9 cellular contexts compared by ENCODE assay signal in the genomic region with DNA sequence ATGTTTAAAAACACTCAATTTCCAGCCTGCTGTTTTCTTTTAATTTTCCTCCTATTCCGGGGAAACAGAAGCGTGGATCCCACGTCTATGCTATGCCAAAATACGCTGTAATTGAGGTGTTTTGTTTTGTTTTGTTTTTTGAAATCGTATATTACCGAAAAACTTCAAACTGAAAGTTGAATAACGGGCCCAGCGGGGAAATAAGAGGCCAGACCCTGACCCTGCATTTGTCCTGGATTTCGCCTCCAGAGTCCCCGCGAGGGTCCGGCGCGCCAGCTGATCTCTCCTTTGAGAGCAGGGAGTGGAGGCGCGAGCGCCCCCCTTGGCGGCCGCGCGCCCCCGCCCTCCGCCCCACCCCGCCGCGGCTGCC. TPM values are rescaled to one million over a fixed set of nuclear protein-coding genes. Genes with fewer than 3 reads are reported as not detected.
A peak's percentile ranks its signal among the peaks of the same experiment; 100 is the strongest.
DNase-seq lines count a peak whose midpoint lies in the region; ATAC-seq and TF ChIP-seq lines count a peak whose summit lies in the region.
"Had no signal": no experiment of that assay in that cellular context is flagged by ENCODE, and none has a peak within 500 bp of the region (broad histone marks: within the 10 kb centered on the region; RNA-seq: fewer than 3 reads in every experiment).

No MANE protein-coding gene starts in this region.

- H3K4me1 ChIP-seq in lower lobe of right lung (peaks cover 16% of the 10 kb centered on the region), thymus (ENCODE audit: control insufficient read depth, insufficient read depth, low read length) (no peaks in the 10 kb centered on the region)

- H3K4me3 Mint-ChIP-seq in activated CD8-positive, alpha-beta T cell treated with anti-CD3 and anti-CD28 coated beads, Interleukin-2, amount 10 ng/mL, durations not matched to agents 7 days and 5 days = peak overlapping the region; percentile 31
- H3K4me3 Mint-ChIP-seq in activated CD8-positive, alpha-beta T cell treated with anti-CD3 and anti-CD28 coated beads for 36 hours = no peak overlapping the region
- H3K4me3 Mint-ChIP-seq in MCF 10A (ENCODE audit: unreplicated experiment) = peak overlapping the region; percentile 86

- POLR2A ChIA-PET in activated CD8-positive, alpha-beta T cell treated with anti-CD3 and anti-CD28 coated beads, Interleukin-2, amount 10 ng/mL, durations not matched to agents 7 days and 5 days (lab: Charles Lee) = no interaction called here
- POLR2A ChIA-PET in activated CD8-positive, alpha-beta T cell treated with anti-CD3 and anti-CD28 coated beads for 36 hours (lab: Charles Lee) = interaction anchor here (0.6 kb wide), 1 partner anchor 24 kb away, joined by 3 read pairs; no protein-coding TSS in a partner anchor
- POLR2A ChIA-PET in MCF 10A (lab: Yijun Ruan, JAX) = interaction anchor here (0.6 to 3.7 kb wide), 8 partner anchors 19 to 644 kb away, joined by 3 to 21 read pairs (median 3); a partner anchor contains a TSS

- H3K4me1 Mint-ChIP-seq in activated CD8-positive, alpha-beta T cell treated with anti-CD3 and anti-CD28 coated beads, Interleukin-2, amount 10 ng/mL, durations not matched to agents 7 days and 5 days (ENCODE audit: low read depth) = peaks cover 2% of the 10 kb centered on the region
- H3K4me1 Mint-ChIP-seq in activated CD8-positive, alpha-beta T cell treated with anti-CD3 and anti-CD28 coated beads for 36 hours (ENCODE audit: low read depth) = peaks cover 2% of the 10 kb centered on the region
- peaks cover 20% of the 10 kb centered on the region for H3K4me1 Mint-ChIP-seq in MCF 10A (ENCODE audit: insufficient read depth, unreplicated experiment)

- intact Hi-C loops in activated CD8-positive, alpha-beta T cell treated with anti-CD3 and anti-CD28 coated beads for 36 hours (cut with micrococcal nuclease) = loop anchor here (10.0 kb wide), 1 partner anchor 1088 kb away; no protein-coding TSS in a partner anchor
- intact Hi-C loops in MCF 10A (cut with micrococcal nuclease) (loop anchor here (1.0 to 5.0 kb wide), 6 partner anchors 60 to 1092 kb away; no protein-coding TSS in a partner anchor), lower lobe of right lung (cut with DNase I) (no loop called here)

- H3K9me3 Mint-ChIP-seq in activated CD8-positive, alpha-beta T cell treated with anti-CD3 and anti-CD28 coated beads, Interleukin-2, amount 10 ng/mL, durations not matched to agents 7 days and 5 days (ENCODE audit: insufficient read depth) = no peaks in the 10 kb centered on the region
- H3K9me3 Mint-ChIP-seq in activated CD8-positive, alpha-beta T cell treated with anti-CD3 and anti-CD28 coated beads for 36 hours = no peaks in the 10 kb centered on the region
- no peaks in the 10 kb centered on the region for H3K9me3 Mint-ChIP-seq in MCF 10A (ENCODE audit: unreplicated experiment)

- peaks cover 7% of the 10 kb centered on the region for H3K27me3 ChIP-seq in lower lobe of right lung (ENCODE audit: low read depth)
- H3K27me3 ChIP-seq in thymus (ENCODE audit: control insufficient read depth, insufficient read depth) = peaks cover 47% of the 10 kb centered on the region

- peak overlapping the region; percentile 63 for H3K27ac ChIP-seq in lower lobe of right lung
- no peak overlapping the region for H3K27ac ChIP-seq in thymus (ENCODE audit: low read depth)
- H3K27ac ChIP-seq: C4-2B had no signal

- DNase-seq in activated CD8-positive, alpha-beta T cell treated with anti-CD3 and anti-CD28 coated beads, Interleukin-2, amount 10 ng/mL, durations not matched to agents 7 days and 5 days = no peak
- no peak for DNase-seq in activated CD8-positive, alpha-beta T cell treated with anti-CD3 and anti-CD28 coated beads for 36 hours
- DNase-seq in MCF 10A (ENCODE audit: unreplicated experiment) (no peak), lower lobe of right lung (no peak), T-helper 9 cell (no peak)

- H3K36me3 ChIP-seq in lower lobe of right lung (peaks cover 4% of the 10 kb centered on the region), thymus (ENCODE audit: control insufficient read depth, insufficient read depth) (no peaks in the 10 kb centered on the region)

- no TSS peak for BruUV-seq in MCF 10A (replicated peaks; lab: Mats Ljungman, UMichigan)

- ATAC-seq in activated CD8-positive, alpha-beta T cell treated with anti-CD3 and anti-CD28 coated beads, Interleukin-2, amount 10 ng/mL, durations not matched to agents 7 days and 5 days = no peak
- no peak for ATAC-seq in activated CD8-positive, alpha-beta T cell treated with anti-CD3 and anti-CD28 coated beads for 36 hours
- ATAC-seq in lower lobe of right lung (no peak), HG02884 (IDR thresholded peaks at IDR 0.05; ENCODE audit: unreplicated experiment) (no peak), HG03108 (IDR thresholded peaks at IDR 0.05; ENCODE audit: unreplicated experiment) (no peak)

- H3K36me3 Mint-ChIP-seq in activated CD8-positive, alpha-beta T cell treated with anti-CD3 and anti-CD28 coated beads, Interleukin-2, amount 10 ng/mL, durations not matched to agents 7 days and 5 days (ENCODE audit: low read depth) = no peaks in the 10 kb centered on the region
- no peaks in the 10 kb centered on the region for H3K36me3 Mint-ChIP-seq in activated CD8-positive, alpha-beta T cell treated with anti-CD3 and anti-CD28 coated beads for 36 hours (ENCODE audit: low read depth)
- no peaks in the 10 kb centered on the region for H3K36me3 Mint-ChIP-seq in MCF 10A (ENCODE audit: insufficient read depth, unreplicated experiment)

- no peaks in the 10 kb centered on the region for H3K9me3 ChIP-seq in lower lobe of right lung
- H3K9me3 ChIP-seq in thymus (ENCODE audit: control insufficient read depth) = no peaks in the 10 kb centered on the region

- TF ChIP-seq CTCF in activated CD8-positive, alpha-beta T cell treated with anti-CD3 and anti-CD28 coated beads for 36 hours (IDR thresholded peaks at IDR 0.05) = no peak
- no peak for TF ChIP-seq CTCF in MCF 10A (IDR thresholded peaks at IDR 0.05; ENCODE audit: unreplicated experiment)
- TF ChIP-seq CTCF in lower lobe of right lung (IDR thresholded peaks at IDR 0.05) = no peak

- CTCF ChIA-PET in activated CD8-positive, alpha-beta T cell treated with anti-CD3 and anti-CD28 coated beads, Interleukin-2, amount 10 ng/mL, durations not matched to agents 7 days and 5 days (lab: Charles Lee) = interaction anchor here (0.6 kb wide), 1 partner anchor 519 kb away, joined by 3 read pairs; no protein-coding TSS in a partner anchor
- CTCF ChIA-PET in activated CD8-positive, alpha-beta T cell treated with anti-CD3 and anti-CD28 coated beads for 36 hours (lab: Charles Lee) = no interaction called here
- CTCF ChIA-PET in MCF 10A (lab: Yijun Ruan, JAX) = interaction anchor here (0.7 to 4.7 kb wide), 25 partner anchors 9 to 609 kb away, joined by 3 to 84 read pairs (median 9); no protein-coding TSS in a partner anchor

- no peak overlapping the region for H3K27ac Mint-ChIP-seq in activated CD8-positive, alpha-beta T cell treated with anti-CD3 and anti-CD28 coated beads, Interleukin-2, amount 10 ng/mL, durations not matched to agents 7 days and 5 days
- no peak overlapping the region for H3K27ac Mint-ChIP-seq in activated CD8-positive, alpha-beta T cell treated with anti-CD3 and anti-CD28 coated beads for 36 hours
- H3K27ac Mint-ChIP-seq in MCF 10A (ENCODE audit: low read depth, unreplicated experiment) = no peak overlapping the region

- peaks cover 38% of the 10 kb centered on the region for H3K27me3 Mint-ChIP-seq in activated CD8-positive, alpha-beta T cell treated with anti-CD3 and anti-CD28 coated beads, Interleukin-2, amount 10 ng/mL, durations not matched to agents 7 days and 5 days (ENCODE audit: low read depth)
- H3K27me3 Mint-ChIP-seq in activated CD8-positive, alpha-beta T cell treated with anti-CD3 and anti-CD28 coated beads for 36 hours = peaks cover 41% of the 10 kb centered on the region
- H3K27me3 Mint-ChIP-seq in MCF 10A (ENCODE audit: insufficient read depth, unreplicated experiment) = no peaks in the 10 kb centered on the region

- H3K4me3 ChIP-seq in lower lobe of right lung = peak overlapping the region; percentile 84
- H3K4me3 ChIP-seq in thymus (ENCODE audit: low read length) = peak overlapping the region; percentile 33

- 2% methylated on average over 26 of the region's 26 CpGs for whole genome bisulfite sequencing in thymus

RNA-seq across cellular contexts. Expression of a gene that starts 0.3 kb away (rescaled TPM):
- total RNA-seq in activated CD8-positive, alpha-beta T cell treated with anti-CD3 and anti-CD28 coated beads, Interleukin-2, amount 10 ng/mL, durations not matched to agents 7 days and 5 days = not detected
- total RNA-seq in activated CD8-positive, alpha-beta T cell treated with anti-CD3 and anti-CD28 coated beads for 36 hours = not detected
- total RNA-seq in MCF 10A (2022) (6.7 and 7.7 TPM in 2 replicates), lower lobe of right lung (12.4 TPM)
- 0.78 TPM for polyA plus RNA-seq in thymus
